ENCODE assay signal across 11 cellular contexts in genomic region chr6:37940074-37940847, GRCh38.
DNase-seq lines count a peak whose midpoint lies in the region; ATAC-seq and TF ChIP-seq lines count a peak whose summit lies in the region.
"Had no signal": no experiment of that assay in that cellular context is flagged by ENCODE, and none has a peak within 500 bp of the region (broad histone marks: within the 10 kb centered on the region; RNA-seq: fewer than 3 reads in every experiment).

No MANE protein-coding gene starts in this region.

- no peaks in the 10 kb centered on the region for H3K36me3 ChIP-seq in left ventricle myocardium inferior
- H3K36me3 ChIP-seq in thyroid gland = no peaks in the 10 kb centered on the region

- ATAC-seq in Right ventricle myocardium superior (ENCODE audit: poor library complexity) = peak; percentile 78
- no peak for ATAC-seq in T-helper 17 cell
- ATAC-seq in HG03442 (IDR thresholded peaks at IDR 0.05; ENCODE audit: unreplicated experiment) = no peak
- no peak for ATAC-seq in GM21529 (IDR thresholded peaks at IDR 0.05; ENCODE audit: unreplicated experiment)

- intact Hi-C loops in Right ventricle myocardium superior (cut with DNase I) = no loop called here
- intact Hi-C loops in left ventricle myocardium inferior (cut with micrococcal nuclease) = no loop called here
- intact Hi-C loops in thyroid gland (cut with DNase I) = no loop called here

- TF ChIP-seq CTCF in left ventricle myocardium inferior (IDR thresholded peaks at IDR 0.05; ENCODE audit: borderline replicate concordance) (no peak), astrocyte of the cerebellum (IDR thresholded peaks at IDR 0.05; ENCODE audit: low read depth, low read length, missing control alignments) (no peak), thyroid gland (IDR thresholded peaks at IDR 0.05) (no peak)

- H3K4me1 Mint-ChIP-seq in T-helper 17 cell = peaks cover 34% of the 10 kb centered on the region

- TF ChIP-seq POLR2A in thyroid gland (IDR thresholded peaks at IDR 0.05) = no peak

- H3K4me3 ChIP-seq in left ventricle myocardium inferior (no peak overlapping the region), astrocyte of the cerebellum (ENCODE audit: low read depth, low read length) (no peak overlapping the region), thyroid gland (replicated peaks in 1 of 3) (no peak overlapping the region)

- in situ Hi-C loops in astrocyte of the cerebellum (cut with HindIII; ENCODE audit: low sequenced_read_pairs) = no loop called here

- no peak overlapping the region for H3K27ac ChIP-seq in left ventricle myocardium inferior (replicated peaks)
- no peak overlapping the region for H3K27ac ChIP-seq in thyroid gland

- H3K27me3 ChIP-seq in left ventricle myocardium inferior (ENCODE audit: low read depth) (no peaks in the 10 kb centered on the region), thyroid gland (no peaks in the 10 kb centered on the region)

- peaks cover 2% of the 10 kb centered on the region for H3K36me3 Mint-ChIP-seq in T-helper 17 cell (ENCODE audit: low read depth)

- H3K27me3 Mint-ChIP-seq in T-helper 17 cell = no peaks in the 10 kb centered on the region
- H3K27me3 Mint-ChIP-seq: brain had no signal

- H3K4me1 ChIP-seq in left ventricle myocardium inferior = peaks cover 88% of the 10 kb centered on the region
- peaks cover 4 to 43% of the 10 kb centered on the region in 2 donors for H3K4me1 ChIP-seq in thyroid gland

- 82 to 91% methylated on average over 3 of the region's 3 CpGs for WGBS in thyroid gland, 2 donors

- H3K27ac Mint-ChIP-seq in T-helper 17 cell = no peak overlapping the region

- no peak for DNase-seq in Right ventricle myocardium superior
- DNase-seq in left ventricle myocardium inferior = no peak
- peak; percentile 38 for DNase-seq in astrocyte of the cerebellum (ENCODE audit: low read depth)
- peak; percentile 83 for DNase-seq in iris pigment epithelial cell (ENCODE audit: low read depth)
- peak; percentile 63 to 67 for DNase-seq in thyroid gland
- no peak for DNase-seq in T-helper 17 cell
- DNase-seq: DMS53, NCI-H1694 treated with DMSO at 0.1 percent for 48 hours had no signal

- no peak overlapping the region for H3K4me3 Mint-ChIP-seq in T-helper 17 cell
- H3K4me3 Mint-ChIP-seq: brain had no signal

- H3K9me3 ChIP-seq in left ventricle myocardium inferior (replicated peaks) = no peaks in the 10 kb centered on the region
- H3K9me3 ChIP-seq in thyroid gland = no peaks in the 10 kb centered on the region
- H3K9me3 ChIP-seq in T-helper 17 cell (ENCODE audit: control insufficient read depth, low read length, poor library complexity, severe bottlenecking) = no peaks in the 10 kb centered on the region

Comparison
In these comparisons a context has a peak if more than half of its experiments do, and no peak if none do; other contexts are left out.
1. DNase-seq: peak in astrocyte of the cerebellum (single experiment), iris pigment epithelial cell (single experiment) and thyroid gland (2 of 2); none in Right ventricle myocardium superior (single experiment), left ventricle myocardium inferior (single experiment) and T-helper 17 cell (0 of 3).